8 cellular contexts compared by ENCODE assay signal in genomic region chr22:38398181-38398608, GRCh38. TPM values are rescaled to one million over a fixed set of nuclear protein-coding genes. Genes with fewer than 3 reads are reported as not detected.
DNase-seq lines count a peak whose midpoint lies in the region; ATAC-seq, FAIRE-seq and TF ChIP-seq lines count a peak whose summit lies in the region.
"Not testable (repeated sequence)": the region's sequence is repeated elsewhere in the genome, so short reads cannot be mapped to it uniquely, and the experiment has no call there.

No MANE protein-coding gene starts in this region.

- WGBS in A549 (ENCODE audit: missing lambda C conversion rate): no CpG with 5 or more reads among the region's 48 CpGs

- H3K27me3 ChIP-seq in rectal smooth muscle tissue (ENCODE audit: control insufficient read depth, insufficient read depth, low read length): not testable (repeated sequence)

- not testable (repeated sequence) for H3K9me3 ChIP-seq in A549

- TF ChIP-seq CTCF in A549 (IDR thresholded peaks at IDR 0.05): not testable (repeated sequence)

- intact Hi-C loops in dendritic cell treated with granulocyte-macrophage colony-stimulating factor and Interleukin-4, amounts not matched to agents 40 ng/mL and 50 ng/mL, for 4 days (cut with micrococcal nuclease): not testable (repeated sequence)

- CTCF ChIA-PET in A549 (lab: Yijun Ruan, JAX): not testable (repeated sequence)

- not testable (repeated sequence) for TF ChIP-seq RAD21 in A549 (conservative IDR thresholded peaks at IDR 0.05 in 1 of 2, IDR thresholded peaks at IDR 0.05 in 1 of 2)

- FAIRE-seq in A549 (lab: Jason Lieb, UNC): not testable (repeated sequence)

- not testable (repeated sequence) for H3K9me3 Mint-ChIP-seq in dendritic cell treated with granulocyte-macrophage colony-stimulating factor and Interleukin-4, amounts not matched to agents 40 ng/mL and 50 ng/mL, for 4 days

- H3K9ac ChIP-seq in rectal smooth muscle tissue (ENCODE audit: low read length): not testable (repeated sequence)

- POLR2A ChIA-PET in A549 (lab: Yijun Ruan, JAX): interaction anchor here (0.6 to 1.4 kb wide), 3 partner anchors 9 to 284 kb away, joined by 4 to 5 read pairs (median 4); partner anchors contain the start of gene TOMM22

- peak overlapping the region; percentile 83 for H3K4me2 ChIP-seq in A549

- H3K36me3 ChIP-seq in rectal smooth muscle tissue (ENCODE audit: control insufficient read depth, insufficient read depth, low read length): not testable (repeated sequence)

- peaks cover 12% of the 10 kb centered on the region for H3K36me3 Mint-ChIP-seq in dendritic cell treated with granulocyte-macrophage colony-stimulating factor and Interleukin-4, amounts not matched to agents 40 ng/mL and 50 ng/mL, for 4 days (ENCODE audit: low read depth)

- DNase-seq in A549 (ENCODE audit: low read depth in 1 of 2, low spot score in 1 of 2) (peak in 1 of 2 experiments; percentile 38), NCI-H526 treated with DMSO at 0.1 percent for 48 hours (lab: John Stamatoyannopoulos, UW) (peak; percentile 9), iPS-NIHi7 (ENCODE audit: extremely low spot score) (peak; percentile 38)
- peak; percentile 18 to 23 for DNase-seq in activated CD4-positive, alpha-beta T cell treated with anti-CD3 and anti-CD28 coated beads, Interleukin-2, amount 50 U/mL, for 4 hours

- peak overlapping the region; percentile 89 for H3K27ac Mint-ChIP-seq in dendritic cell treated with granulocyte-macrophage colony-stimulating factor and Interleukin-4, amounts not matched to agents 40 ng/mL and 50 ng/mL, for 4 days

- H3K4me3 Mint-ChIP-seq in dendritic cell treated with granulocyte-macrophage colony-stimulating factor and Interleukin-4, amounts not matched to agents 40 ng/mL and 50 ng/mL, for 4 days: peak overlapping the region; percentile 86

- H3K4me3 ChIP-seq in A549 (peak overlapping the region; percentile 92), rectal smooth muscle tissue (ENCODE audit: low read length) (peak overlapping the region; percentile 68)

- H3K4me1 ChIP-seq in A549: peaks cover 33% of the 10 kb centered on the region
- H3K4me1 ChIP-seq in rectal smooth muscle tissue (ENCODE audit: control insufficient read depth, insufficient read depth, low read length): not testable (repeated sequence)

- TF ChIP-seq EP300 in A549 (IDR thresholded peaks at IDR 0.05): not testable (repeated sequence)

- not testable (repeated sequence) for H3K27me3 Mint-ChIP-seq in dendritic cell treated with granulocyte-macrophage colony-stimulating factor and Interleukin-4, amounts not matched to agents 40 ng/mL and 50 ng/mL, for 4 days

- peak; percentile 20; the same call in 1 of the 2 replicates for TF ChIP-seq POLR2A in A549 (IDR thresholded peaks at IDR 0.05; ENCODE audit: low read length)

- H3K4me1 Mint-ChIP-seq in dendritic cell treated with granulocyte-macrophage colony-stimulating factor and Interleukin-4, amounts not matched to agents 40 ng/mL and 50 ng/mL, for 4 days (ENCODE audit: low read depth): peaks cover 52% of the 10 kb centered on the region

- ATAC-seq in A549: peak; percentile 78 to 83
- peak; percentile 32 for ATAC-seq in GM18867 (IDR thresholded peaks at IDR 0.05; ENCODE audit: unreplicated experiment)
- peak; percentile 27 for ATAC-seq in HG03064 (IDR thresholded peaks at IDR 0.05; ENCODE audit: low read depth, unreplicated experiment)

- H3K27ac ChIP-seq in A549 (peak overlapping the region; percentile 93 to 99), rectal smooth muscle tissue (ENCODE audit: low read depth, low read length) (peak overlapping the region; percentile 63)

RNA-seq across cellular contexts. Expression of gene KCNJ4, which starts 56.8 kb away (rescaled TPM):
- polyA plus RNA-seq in A549 (2011; rRNA removed): not detected in 2 replicates
- polyA plus RNA-seq in A549 (2012; cell fraction: cytosol; rRNA removed): 0.01 and 0.03 TPM in 2 replicates
- 0.07 and 0.09 TPM in 2 replicates for polyA plus RNA-seq in A549 (2012; cell fraction: nucleus; rRNA removed)
- polyA plus RNA-seq in A549 (2017; fragmentation: RNase III; extraction: RNeasy Plus Mini Kit Qiagen cat#74134 plus additional on column Dnase treatment): 0.05 to 0.12 TPM in 2 of 3 replicates, not detected in the other
- not detected in 2 replicates for polyA minus RNA-seq in A549 (2011; rRNA and poly(A)+ RNA removed)

Comparison
In these comparisons a context has a peak if more than half of its experiments do, and no peak if none do; other contexts are left out.
1. ATAC-seq: peak in every context shown above with its lines; median percentile 80 in A549; 32 in GM18867; 27 in HG03064.